In the genomic region with DNA sequence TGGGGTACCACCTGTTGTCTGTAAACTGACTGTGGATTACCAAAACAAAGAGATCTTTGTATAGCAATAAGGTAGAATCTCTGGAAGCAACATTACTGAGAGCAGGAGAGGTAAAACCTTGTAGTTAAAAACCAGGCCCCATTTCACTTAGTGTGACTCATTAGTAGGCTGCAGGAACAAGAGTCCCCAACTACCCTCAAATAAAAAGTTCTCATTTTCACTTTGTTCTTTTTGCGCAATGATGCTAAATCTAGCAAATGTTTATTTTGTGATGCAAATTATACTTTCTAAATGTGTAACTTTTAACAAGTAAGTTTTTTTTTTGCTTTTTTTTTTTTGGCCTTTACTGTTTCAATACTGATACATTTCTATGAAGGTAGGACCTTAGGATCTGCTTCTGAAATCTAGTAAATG, we compare ENCODE assay signal across 1 cellular context.
TF ChIP-seq lines count a peak whose summit lies in the region.

No MANE protein-coding gene starts in this region.

TF ChIP-seq in GM12878, 131 proteins besides CTCF, POLR2A, EP300 and RAD21 (continued from another document and continues in another):
- TF ChIP-seq, protein P1, sequence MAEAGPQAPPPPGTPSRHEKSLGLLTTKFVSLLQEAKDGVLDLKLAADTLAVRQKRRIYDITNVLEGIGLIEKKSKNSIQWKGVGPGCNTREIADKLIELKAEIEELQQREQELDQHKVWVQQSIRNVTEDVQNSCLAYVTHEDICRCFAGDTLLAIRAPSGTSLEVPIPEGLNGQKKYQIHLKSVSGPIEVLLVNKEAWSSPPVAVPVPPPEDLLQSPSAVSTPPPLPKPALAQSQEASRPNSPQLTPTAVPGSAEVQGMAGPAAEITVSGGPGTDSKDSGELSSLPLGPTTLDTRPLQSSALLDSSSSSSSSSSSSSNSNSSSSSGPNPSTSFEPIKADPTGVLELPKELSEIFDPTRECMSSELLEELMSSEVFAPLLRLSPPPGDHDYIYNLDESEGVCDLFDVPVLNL (IDR thresholded peaks at IDR 0.05; ENCODE audit: low read depth, low read length): no peak
- no peak for TF ChIP-seq TBL1XR1 (IDR thresholded peaks at IDR 0.05; ENCODE audit: low read depth, low read length)
- no peak for TF ChIP-seq ZZZ3 (IDR thresholded peaks at IDR 0.05; ENCODE audit: control insufficient read depth, insufficient read length, low read depth)
- TF ChIP-seq, protein P2, sequence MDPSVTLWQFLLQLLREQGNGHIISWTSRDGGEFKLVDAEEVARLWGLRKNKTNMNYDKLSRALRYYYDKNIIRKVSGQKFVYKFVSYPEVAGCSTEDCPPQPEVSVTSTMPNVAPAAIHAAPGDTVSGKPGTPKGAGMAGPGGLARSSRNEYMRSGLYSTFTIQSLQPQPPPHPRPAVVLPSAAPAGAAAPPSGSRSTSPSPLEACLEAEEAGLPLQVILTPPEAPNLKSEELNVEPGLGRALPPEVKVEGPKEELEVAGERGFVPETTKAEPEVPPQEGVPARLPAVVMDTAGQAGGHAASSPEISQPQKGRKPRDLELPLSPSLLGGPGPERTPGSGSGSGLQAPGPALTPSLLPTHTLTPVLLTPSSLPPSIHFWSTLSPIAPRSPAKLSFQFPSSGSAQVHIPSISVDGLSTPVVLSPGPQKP (IDR thresholded peaks at IDR 0.05; ENCODE audit: low read depth, low read length): no peak
- TF ChIP-seq, protein P3, sequence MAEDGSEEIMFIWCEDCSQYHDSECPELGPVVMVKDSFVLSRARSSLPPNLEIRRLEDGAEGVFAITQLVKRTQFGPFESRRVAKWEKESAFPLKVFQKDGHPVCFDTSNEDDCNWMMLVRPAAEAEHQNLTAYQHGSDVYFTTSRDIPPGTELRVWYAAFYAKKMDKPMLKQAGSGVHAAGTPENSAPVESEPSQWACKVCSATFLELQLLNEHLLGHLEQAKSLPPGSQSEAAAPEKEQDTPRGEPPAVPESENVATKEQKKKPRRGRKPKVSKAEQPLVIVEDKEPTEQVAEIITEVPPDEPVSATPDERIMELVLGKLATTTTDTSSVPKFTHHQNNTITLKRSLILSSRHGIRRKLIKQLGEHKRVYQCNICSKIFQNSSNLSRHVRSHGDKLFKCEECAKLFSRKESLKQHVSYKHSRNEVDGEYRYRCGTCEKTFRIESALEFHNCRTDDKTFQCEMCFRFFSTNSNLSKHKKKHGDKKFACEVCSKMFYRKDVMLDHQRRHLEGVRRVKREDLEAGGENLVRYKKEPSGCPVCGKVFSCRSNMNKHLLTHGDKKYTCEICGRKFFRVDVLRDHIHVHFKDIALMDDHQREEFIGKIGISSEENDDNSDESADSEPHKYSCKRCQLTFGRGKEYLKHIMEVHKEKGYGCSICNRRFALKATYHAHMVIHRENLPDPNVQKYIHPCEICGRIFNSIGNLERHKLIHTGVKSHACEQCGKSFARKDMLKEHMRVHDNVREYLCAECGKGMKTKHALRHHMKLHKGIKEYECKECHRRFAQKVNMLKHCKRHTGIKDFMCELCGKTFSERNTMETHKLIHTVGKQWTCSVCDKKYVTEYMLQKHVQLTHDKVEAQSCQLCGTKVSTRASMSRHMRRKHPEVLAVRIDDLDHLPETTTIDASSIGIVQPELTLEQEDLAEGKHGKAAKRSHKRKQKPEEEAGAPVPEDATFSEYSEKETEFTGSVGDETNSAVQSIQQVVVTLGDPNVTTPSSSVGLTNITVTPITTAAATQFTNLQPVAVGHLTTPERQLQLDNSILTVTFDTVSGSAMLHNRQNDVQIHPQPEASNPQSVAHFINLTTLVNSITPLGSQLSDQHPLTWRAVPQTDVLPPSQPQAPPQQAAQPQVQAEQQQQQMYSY (CRISPR knock-in tag; IDR thresholded peaks at IDR 0.05): no peak
- TF ChIP-seq CBFB (IDR thresholded peaks at IDR 0.05; ENCODE audit: low read depth): no peak
- no peak for TF ChIP-seq IRF4 (IDR thresholded peaks at IDR 0.05; ENCODE audit: low read depth, low read length)
- TF ChIP-seq, protein P4, sequence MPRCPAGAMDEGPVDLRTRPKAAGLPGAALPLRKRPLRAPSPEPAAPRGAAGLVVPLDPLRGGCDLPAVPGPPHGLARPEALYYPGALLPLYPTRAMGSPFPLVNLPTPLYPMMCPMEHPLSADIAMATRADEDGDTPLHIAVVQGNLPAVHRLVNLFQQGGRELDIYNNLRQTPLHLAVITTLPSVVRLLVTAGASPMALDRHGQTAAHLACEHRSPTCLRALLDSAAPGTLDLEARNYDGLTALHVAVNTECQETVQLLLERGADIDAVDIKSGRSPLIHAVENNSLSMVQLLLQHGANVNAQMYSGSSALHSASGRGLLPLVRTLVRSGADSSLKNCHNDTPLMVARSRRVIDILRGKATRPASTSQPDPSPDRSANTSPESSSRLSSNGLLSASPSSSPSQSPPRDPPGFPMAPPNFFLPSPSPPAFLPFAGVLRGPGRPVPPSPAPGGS (IDR thresholded peaks at IDR 0.05; ENCODE audit: borderline replicate concordance, insufficient read depth, low read depth, low read length, poor library complexity, severe bottlenecking): no peak
- TF ChIP-seq NFXL1 (IDR thresholded peaks at IDR 0.05; ENCODE audit: borderline replicate concordance): no peak
- no peak for TF ChIP-seq PAX8 (IDR thresholded peaks at IDR 0.05)
- no peak for TF ChIP-seq SUPT20H (IDR thresholded peaks at IDR 0.05; ENCODE audit: borderline replicate concordance, control insufficient read depth, low read depth, low read length)
- no peak for TF ChIP-seq KDM1A (IDR thresholded peaks at IDR 0.05; ENCODE audit: borderline replicate concordance)
- TF ChIP-seq EZH2 (IDR thresholded peaks at IDR 0.05; ENCODE audit: borderline replicate concordance, control insufficient read depth, low read depth, low read length): no peak
- TF ChIP-seq SMARCA5 (IDR thresholded peaks at IDR 0.05): no peak
- TF ChIP-seq, protein P5, sequence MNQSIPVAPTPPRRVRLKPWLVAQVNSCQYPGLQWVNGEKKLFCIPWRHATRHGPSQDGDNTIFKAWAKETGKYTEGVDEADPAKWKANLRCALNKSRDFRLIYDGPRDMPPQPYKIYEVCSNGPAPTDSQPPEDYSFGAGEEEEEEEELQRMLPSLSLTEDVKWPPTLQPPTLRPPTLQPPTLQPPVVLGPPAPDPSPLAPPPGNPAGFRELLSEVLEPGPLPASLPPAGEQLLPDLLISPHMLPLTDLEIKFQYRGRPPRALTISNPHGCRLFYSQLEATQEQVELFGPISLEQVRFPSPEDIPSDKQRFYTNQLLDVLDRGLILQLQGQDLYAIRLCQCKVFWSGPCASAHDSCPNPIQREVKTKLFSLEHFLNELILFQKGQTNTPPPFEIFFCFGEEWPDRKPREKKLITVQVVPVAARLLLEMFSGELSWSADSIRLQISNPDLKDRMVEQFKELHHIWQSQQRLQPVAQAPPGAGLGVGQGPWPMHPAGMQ (IDR thresholded peaks at IDR 0.05; ENCODE audit: borderline replicate concordance): no peak
- no peak for TF ChIP-seq RCOR1 (conservative IDR thresholded peaks at IDR 0.05; ENCODE audit: low read depth, low read length)
- TF ChIP-seq ZNF217 (IDR thresholded peaks at IDR 0.05): peak; percentile 38; the same call in 1 of the 2 replicates
- no peak for TF ChIP-seq SREBF2 (IDR thresholded peaks at IDR 0.05; ENCODE audit: low read length)
- TF ChIP-seq EED (IDR thresholded peaks at IDR 0.05; ENCODE audit: low read depth): no peak
- TF ChIP-seq, protein P6, sequence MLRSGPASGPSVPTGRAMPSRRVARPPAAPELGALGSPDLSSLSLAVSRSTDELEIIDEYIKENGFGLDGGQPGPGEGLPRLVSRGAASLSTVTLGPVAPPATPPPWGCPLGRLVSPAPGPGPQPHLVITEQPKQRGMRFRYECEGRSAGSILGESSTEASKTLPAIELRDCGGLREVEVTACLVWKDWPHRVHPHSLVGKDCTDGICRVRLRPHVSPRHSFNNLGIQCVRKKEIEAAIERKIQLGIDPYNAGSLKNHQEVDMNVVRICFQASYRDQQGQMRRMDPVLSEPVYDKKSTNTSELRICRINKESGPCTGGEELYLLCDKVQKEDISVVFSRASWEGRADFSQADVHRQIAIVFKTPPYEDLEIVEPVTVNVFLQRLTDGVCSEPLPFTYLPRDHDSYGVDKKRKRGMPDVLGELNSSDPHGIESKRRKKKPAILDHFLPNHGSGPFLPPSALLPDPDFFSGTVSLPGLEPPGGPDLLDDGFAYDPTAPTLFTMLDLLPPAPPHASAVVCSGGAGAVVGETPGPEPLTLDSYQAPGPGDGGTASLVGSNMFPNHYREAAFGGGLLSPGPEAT (IDR thresholded peaks at IDR 0.05; ENCODE audit: low read depth): 0 out of 2 replicates have a peak, but pooled peaks have one; percentile 31
- no peak for TF ChIP-seq ZSCAN29 (IDR thresholded peaks at IDR 0.05)
- no peak for TF ChIP-seq HDGF (IDR thresholded peaks at IDR 0.05)
- TF ChIP-seq KAT2A (conservative IDR thresholded peaks at IDR 0.05; ENCODE audit: control insufficient read depth, low read depth, low read length): no peak
- peak; percentile 79 for TF ChIP-seq MTA2 (IDR thresholded peaks at IDR 0.05; ENCODE audit: low read depth)
- TF ChIP-seq JUND (IDR thresholded peaks at IDR 0.05; ENCODE audit: low read depth, low read length): peak; percentile 7; the same call in 1 of the 2 replicates
- TF ChIP-seq, protein P7, sequence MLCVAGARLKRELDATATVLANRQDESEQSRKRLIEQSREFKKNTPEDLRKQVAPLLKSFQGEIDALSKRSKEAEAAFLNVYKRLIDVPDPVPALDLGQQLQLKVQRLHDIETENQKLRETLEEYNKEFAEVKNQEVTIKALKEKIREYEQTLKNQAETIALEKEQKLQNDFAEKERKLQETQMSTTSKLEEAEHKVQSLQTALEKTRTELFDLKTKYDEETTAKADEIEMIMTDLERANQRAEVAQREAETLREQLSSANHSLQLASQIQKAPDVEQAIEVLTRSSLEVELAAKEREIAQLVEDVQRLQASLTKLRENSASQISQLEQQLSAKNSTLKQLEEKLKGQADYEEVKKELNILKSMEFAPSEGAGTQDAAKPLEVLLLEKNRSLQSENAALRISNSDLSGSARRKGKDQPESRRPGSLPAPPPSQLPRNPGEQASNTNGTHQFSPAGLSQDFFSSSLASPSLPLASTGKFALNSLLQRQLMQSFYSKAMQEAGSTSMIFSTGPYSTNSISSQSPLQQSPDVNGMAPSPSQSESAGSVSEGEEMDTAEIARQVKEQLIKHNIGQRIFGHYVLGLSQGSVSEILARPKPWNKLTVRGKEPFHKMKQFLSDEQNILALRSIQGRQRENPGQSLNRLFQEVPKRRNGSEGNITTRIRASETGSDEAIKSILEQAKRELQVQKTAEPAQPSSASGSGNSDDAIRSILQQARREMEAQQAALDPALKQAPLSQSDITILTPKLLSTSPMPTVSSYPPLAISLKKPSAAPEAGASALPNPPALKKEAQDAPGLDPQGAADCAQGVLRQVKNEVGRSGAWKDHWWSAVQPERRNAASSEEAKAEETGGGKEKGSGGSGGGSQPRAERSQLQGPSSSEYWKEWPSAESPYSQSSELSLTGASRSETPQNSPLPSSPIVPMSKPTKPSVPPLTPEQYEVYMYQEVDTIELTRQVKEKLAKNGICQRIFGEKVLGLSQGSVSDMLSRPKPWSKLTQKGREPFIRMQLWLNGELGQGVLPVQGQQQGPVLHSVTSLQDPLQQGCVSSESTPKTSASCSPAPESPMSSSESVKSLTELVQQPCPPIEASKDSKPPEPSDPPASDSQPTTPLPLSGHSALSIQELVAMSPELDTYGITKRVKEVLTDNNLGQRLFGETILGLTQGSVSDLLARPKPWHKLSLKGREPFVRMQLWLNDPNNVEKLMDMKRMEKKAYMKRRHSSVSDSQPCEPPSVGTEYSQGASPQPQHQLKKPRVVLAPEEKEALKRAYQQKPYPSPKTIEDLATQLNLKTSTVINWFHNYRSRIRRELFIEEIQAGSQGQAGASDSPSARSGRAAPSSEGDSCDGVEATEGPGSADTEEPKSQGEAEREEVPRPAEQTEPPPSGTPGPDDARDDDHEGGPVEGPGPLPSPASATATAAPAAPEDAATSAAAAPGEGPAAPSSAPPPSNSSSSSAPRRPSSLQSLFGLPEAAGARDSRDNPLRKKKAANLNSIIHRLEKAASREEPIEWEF (IDR thresholded peaks at IDR 0.05; ENCODE audit: insufficient replicate concordance, low read depth, low read length): no peak
- TF ChIP-seq ZBED1 (IDR thresholded peaks at IDR 0.05; ENCODE audit: borderline replicate concordance): no peak
- TF ChIP-seq HDAC2 (IDR thresholded peaks at IDR 0.05): no peak
- no peak for TF ChIP-seq CBX5 (IDR thresholded peaks at IDR 0.05; ENCODE audit: low read depth)
- TF ChIP-seq CEBPB (IDR thresholded peaks at IDR 0.05; ENCODE audit: borderline replicate concordance in 1 of 2, low read depth in 2 of 2, low read length in 2 of 2): peak; percentile 72 to 76; a peak in 3 of 4 replicates
- no peak for TF ChIP-seq BRCA1 (IDR thresholded peaks at IDR 0.05; ENCODE audit: low read depth, low read length)
- no peak for TF ChIP-seq RAD51 (IDR thresholded peaks at IDR 0.05)
- no peak for TF ChIP-seq ETV6 (conservative IDR thresholded peaks at IDR 0.05 in 1 of 2, IDR thresholded peaks at IDR 0.05 in 1 of 2; ENCODE audit: borderline replicate concordance in 1 of 2, low read depth in 1 of 2)
- TF ChIP-seq CHD2 (IDR thresholded peaks at IDR 0.05; ENCODE audit: borderline replicate concordance, low read depth, low read length): no peak
- peak; percentile 98 for TF ChIP-seq ZNF384 (IDR thresholded peaks at IDR 0.05; ENCODE audit: borderline replicate concordance, low read depth, low read length)
- TF ChIP-seq MTA3 (IDR thresholded peaks at IDR 0.05; ENCODE audit: borderline replicate concordance, low read length): no peak
- peak; percentile 95 for TF ChIP-seq MEF2A (IDR thresholded peaks at IDR 0.05; ENCODE audit: insufficient read depth, low read depth, low read length)
- no peak for TF ChIP-seq HDAC6 (IDR thresholded peaks at IDR 0.05; ENCODE audit: unreplicated experiment)
- TF ChIP-seq IKZF2 (IDR thresholded peaks at IDR 0.05): peak in 1 of 2 experiments; percentile 9; a peak in 2 of 4 replicates
- TF ChIP-seq, protein P8, sequence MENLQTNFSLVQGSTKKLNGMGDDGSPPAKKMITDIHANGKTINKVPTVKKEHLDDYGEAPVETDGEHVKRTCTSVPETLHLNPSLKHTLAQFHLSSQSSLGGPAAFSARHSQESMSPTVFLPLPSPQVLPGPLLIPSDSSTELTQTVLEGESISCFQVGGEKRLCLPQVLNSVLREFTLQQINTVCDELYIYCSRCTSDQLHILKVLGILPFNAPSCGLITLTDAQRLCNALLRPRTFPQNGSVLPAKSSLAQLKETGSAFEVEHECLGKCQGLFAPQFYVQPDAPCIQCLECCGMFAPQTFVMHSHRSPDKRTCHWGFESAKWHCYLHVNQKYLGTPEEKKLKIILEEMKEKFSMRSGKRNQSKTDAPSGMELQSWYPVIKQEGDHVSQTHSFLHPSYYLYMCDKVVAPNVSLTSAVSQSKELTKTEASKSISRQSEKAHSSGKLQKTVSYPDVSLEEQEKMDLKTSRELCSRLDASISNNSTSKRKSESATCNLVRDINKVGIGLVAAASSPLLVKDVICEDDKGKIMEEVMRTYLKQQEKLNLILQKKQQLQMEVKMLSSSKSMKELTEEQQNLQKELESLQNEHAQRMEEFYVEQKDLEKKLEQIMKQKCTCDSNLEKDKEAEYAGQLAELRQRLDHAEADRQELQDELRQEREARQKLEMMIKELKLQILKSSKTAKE (IDR thresholded peaks at IDR 0.05; ENCODE audit: low read depth, poor library complexity, severe bottlenecking): peak; percentile 38
- no peak for TF ChIP-seq MYC (IDR thresholded peaks at IDR 0.05; ENCODE audit: insufficient read depth, insufficient read length, insufficient replicate concordance, low read length, severe bottlenecking)
- TF ChIP-seq SMAD1 (IDR thresholded peaks at IDR 0.05; ENCODE audit: low read depth, partially characterized antibody): no peak
- peak; percentile 74; the same call in 1 of the 2 replicates for TF ChIP-seq TCF7 (IDR thresholded peaks at IDR 0.05; ENCODE audit: borderline replicate concordance)
- no peak for TF ChIP-seq SMAD5 (IDR thresholded peaks at IDR 0.05; ENCODE audit: low read depth)
- TF ChIP-seq MEF2B (IDR thresholded peaks at IDR 0.05; ENCODE audit: partially characterized antibody, poor library complexity, severe bottlenecking): peak; percentile 88
- no peak for TF ChIP-seq NR2F1 (conservative IDR thresholded peaks at IDR 0.05)
- no peak for TF ChIP-seq TARDBP (IDR thresholded peaks at IDR 0.05; ENCODE audit: borderline replicate concordance)
